28 cellular contexts compared by ENCODE assay signal in the genomic region with DNA sequence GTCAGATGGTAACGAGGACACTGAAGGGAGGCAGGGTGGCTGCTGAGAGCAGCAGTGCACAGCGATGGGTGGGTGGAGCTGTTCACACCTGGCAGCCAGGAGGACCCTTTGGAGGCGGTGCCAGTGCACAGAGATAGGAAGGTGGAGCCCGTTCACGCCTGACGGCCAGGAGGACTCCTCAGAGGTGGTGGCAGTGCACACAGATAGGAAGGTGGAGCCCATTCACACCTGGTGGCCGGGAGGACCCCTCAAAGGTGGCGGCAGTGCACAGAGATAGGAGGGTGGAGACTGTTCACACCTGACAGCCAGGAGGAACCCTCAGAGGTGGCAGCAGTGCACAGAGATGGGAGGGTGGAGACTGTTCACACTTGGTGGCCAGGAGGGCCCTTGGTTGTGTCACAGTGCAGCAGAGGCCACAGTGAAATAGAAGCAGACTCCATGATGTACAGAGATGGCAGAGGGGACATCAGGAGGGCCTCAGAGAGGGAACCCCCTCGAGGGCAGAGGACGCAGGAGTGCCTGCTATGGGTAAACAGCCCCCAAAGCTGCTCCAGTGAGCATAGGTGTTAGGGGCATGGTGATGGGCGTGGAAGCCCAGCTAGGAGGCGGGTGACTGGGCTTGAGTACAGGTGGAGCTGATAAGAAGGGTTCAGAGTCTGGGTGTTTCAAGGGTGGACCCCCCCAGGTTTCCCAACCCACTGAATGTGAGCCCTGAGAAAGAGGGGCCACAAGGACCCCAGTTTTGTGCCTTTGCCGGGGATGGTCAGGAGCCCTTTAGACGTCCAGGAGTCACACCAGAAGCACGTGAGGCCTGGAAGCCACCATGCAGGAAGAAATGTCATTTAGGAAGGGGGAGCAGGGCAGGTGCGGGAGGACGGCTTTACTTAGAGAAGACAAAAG.
"Had no signal": no experiment of that assay in that cellular context is flagged by ENCODE, and none has a peak within 500 bp of the region (broad histone marks: within the 10 kb centered on the region; RNA-seq: fewer than 3 reads in every experiment).

No MANE protein-coding gene starts in this region.

- H3K4me3 ChIP-seq: hepatocyte, left lung, pancreas, testis, upper lobe of left lung had no signal

- H3K4me3 Mint-ChIP-seq: activated B cell treated with CpG ODN at 0.5 μM for 24 hours; activated CD4-positive, alpha-beta memory T cell treated with anti-CD3 and anti-CD28 coated beads, Interleukin-2, amount 10 ng/mL, durations not matched to agents 7 days and 5 days; activated T-cell treated with anti-CD3 and anti-CD28 coated beads, Interleukin-2, amount 50 U/mL, for 72 hours; immature natural killer cell; mesothelial cell of epicardium; natural killer cell; T-helper 17 cell had no signal

- ATAC-seq: activated naive CD4-positive, alpha-beta T cell treated with anti-CD3 and anti-CD28 coated beads, Interleukin-2, amount 50 U/mL, for 72 hours; activated T-cell treated with anti-CD3 and anti-CD28 coated beads, Interleukin-2, amount 50 U/mL, for 72 hours; esophagus mucosa; left lung; natural killer cell; pancreas; T-helper 17 cell had no signal

- FAIRE-seq: endothelial cell of umbilical vein, pancreas had no signal

- H3K27ac Mint-ChIP-seq: activated B cell treated with CpG ODN at 0.5 μM for 24 hours; activated CD4-positive, alpha-beta memory T cell treated with anti-CD3 and anti-CD28 coated beads, Interleukin-2, amount 10 ng/mL, durations not matched to agents 7 days and 5 days; activated naive CD4-positive, alpha-beta T cell treated with anti-CD3 and anti-CD28 coated beads, Interleukin-2, amount 50 U/mL, for 72 hours; activated T-cell treated with anti-CD3 and anti-CD28 coated beads, Interleukin-2, amount 50 U/mL, for 72 hours; immature natural killer cell; mesothelial cell of epicardium; natural killer cell; T-helper 17 cell had no signal

- H3K27ac ChIP-seq: hepatocyte, left lung, neutrophil, pancreas, testis, upper lobe of left lung had no signal

- DNase-seq: activated B cell treated with CpG ODN at 0.5 μM for 24 hours; activated CD4-positive, alpha-beta memory T cell treated with anti-CD3 and anti-CD28 coated beads, Interleukin-2, amount 10 ng/mL, durations not matched to agents 7 days and 5 days; activated CD4-positive, alpha-beta T cell treated with anti-CD3 and anti-CD28 coated beads for 48 hours; activated gamma-delta T cell; activated T-cell treated with anti-CD3 and anti-CD28 coated beads, Interleukin-2, amount 50 U/mL, for 72 hours; caudate nucleus; effector memory CD4-positive, alpha-beta T cell; foreskin melanocyte; glutamatergic neuron; immature natural killer cell; kidney glomerular epithelial cell; left lung; natural killer cell; right cardiac atrium; stimulated activated CD4-positive, alpha-beta T cell treated with anti-CD3 and anti-CD28 coated beads, Interleukin-12 subunit alpha, Interleukin-12 subunit beta, amount 100 ng/mL, for 4 hours; stimulated activated CD4-positive, alpha-beta T cell treated with anti-CD3 and anti-CD28 coated beads, Interleukin-4, amount 100 ng/mL, for 4 hours; SW 1271; T-helper 17 cell; testis; upper lobe of left lung had no signal

- H3K36me3 Mint-ChIP-seq: activated naive CD4-positive, alpha-beta T cell treated with anti-CD3 and anti-CD28 coated beads, Interleukin-2, amount 50 U/mL, for 72 hours; brain; immature natural killer cell; mesothelial cell of epicardium; natural killer cell had no signal

- H3K9me3 Mint-ChIP-seq: activated B cell treated with CpG ODN at 0.5 μM for 24 hours; activated CD4-positive, alpha-beta memory T cell treated with anti-CD3 and anti-CD28 coated beads, Interleukin-2, amount 10 ng/mL, durations not matched to agents 7 days and 5 days; activated naive CD4-positive, alpha-beta T cell treated with anti-CD3 and anti-CD28 coated beads, Interleukin-2, amount 50 U/mL, for 72 hours; activated T-cell treated with anti-CD3 and anti-CD28 coated beads, Interleukin-2, amount 50 U/mL, for 72 hours; immature natural killer cell; mesothelial cell of epicardium; natural killer cell had no signal

- H3K4me1 Mint-ChIP-seq: activated B cell treated with CpG ODN at 0.5 μM for 24 hours; activated CD4-positive, alpha-beta memory T cell treated with anti-CD3 and anti-CD28 coated beads, Interleukin-2, amount 10 ng/mL, durations not matched to agents 7 days and 5 days; immature natural killer cell; mesothelial cell of epicardium; natural killer cell had no signal

- H3K27me3 Mint-ChIP-seq: activated CD4-positive, alpha-beta memory T cell treated with anti-CD3 and anti-CD28 coated beads, Interleukin-2, amount 10 ng/mL, durations not matched to agents 7 days and 5 days had no signal
